14 cellular contexts compared by ENCODE assay signal in the genomic region with DNA sequence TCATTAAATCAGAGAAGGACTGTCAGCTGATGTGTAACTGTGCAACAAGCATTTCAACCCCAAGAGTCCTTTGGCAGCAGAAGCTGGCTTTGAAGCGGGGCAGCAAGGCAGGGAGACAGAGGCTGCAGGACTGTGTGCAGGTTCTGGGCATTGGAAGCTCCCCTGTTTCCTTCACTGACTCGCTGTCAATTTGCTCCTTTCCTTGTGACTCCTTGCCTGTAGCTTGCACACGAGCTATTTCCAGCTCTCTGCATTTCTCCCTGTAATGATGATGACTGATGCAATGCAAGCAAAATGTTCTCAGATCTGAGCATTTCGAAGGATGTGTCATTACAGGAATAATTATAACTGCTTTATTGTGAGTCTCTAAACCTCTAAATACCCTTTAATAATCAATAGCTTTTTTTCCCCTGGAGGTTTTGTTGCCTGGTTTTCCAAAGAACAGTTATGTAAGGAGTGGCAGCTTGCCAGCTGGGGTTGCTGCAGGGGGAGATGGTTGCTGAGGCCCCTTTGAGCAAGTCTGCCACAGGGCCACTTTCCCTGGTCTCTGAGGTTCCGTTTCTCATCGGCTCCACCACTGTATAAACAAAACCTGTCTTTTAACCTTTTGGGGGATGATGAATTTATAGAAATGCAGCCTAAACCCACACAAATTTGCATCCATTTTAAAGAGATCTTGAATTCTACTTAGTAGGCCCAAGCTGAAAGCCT. TPM values are rescaled to one million over a fixed set of nuclear protein-coding genes. Genes with fewer than 3 reads are reported as not detected.
DNase-seq lines count a peak whose midpoint lies in the region; ATAC-seq, FAIRE-seq and TF ChIP-seq lines count a peak whose summit lies in the region.
"Had no signal": no experiment of that assay in that cellular context is flagged by ENCODE, and none has a peak within 500 bp of the region (broad histone marks: within the 10 kb centered on the region; RNA-seq: fewer than 3 reads in every experiment).

No MANE protein-coding gene starts in this region.

- DNase-seq in activated naive CD4-positive, alpha-beta T cell treated with anti-CD3 and anti-CD28 coated beads for 36 hours = no peak
- DNase-seq in bronchial epithelial cell (ENCODE audit: low read depth) (peak; percentile 63), kidney glomerular epithelial cell (lab: John Stamatoyannopoulos, UW) (peak; percentile 2), sigmoid colon (no peak)
- DNase-seq in activated naive CD8-positive, alpha-beta T cell treated with anti-CD3 and anti-CD28 coated beads for 36 hours = no peak
- DNase-seq: activated CD8-positive, alpha-beta memory T cell treated with anti-CD3 and anti-CD28 coated beads, Interleukin-2, amount 50 U/mL, for 48 hours; AML-193; cortex of kidney; NCI-H748 treated with DMSO at 0.1 percent for 48 hours; T-helper 17 cell had no signal

- no peak for ATAC-seq in HG03097 (IDR thresholded peaks at IDR 0.05; ENCODE audit: low FRiP score, unreplicated experiment)
- ATAC-seq: HCT116, T-helper 17 cell had no signal

- intact Hi-C loops in activated naive CD4-positive, alpha-beta T cell treated with anti-CD3 and anti-CD28 coated beads for 36 hours (cut with micrococcal nuclease) = no loop called here
- intact Hi-C loops in sigmoid colon (cut with DNase I) = no loop called here

- H3K4me3 Mint-ChIP-seq in activated naive CD4-positive, alpha-beta T cell treated with anti-CD3 and anti-CD28 coated beads, Interleukin-2, amount 50 U/mL, for 24 hours = no peak overlapping the region
- no peak overlapping the region for H3K4me3 Mint-ChIP-seq in activated naive CD4-positive, alpha-beta T cell treated with anti-CD3 and anti-CD28 coated beads for 36 hours
- no peak overlapping the region for H3K4me3 Mint-ChIP-seq in activated naive CD8-positive, alpha-beta T cell treated with anti-CD3 and anti-CD28 coated beads for 36 hours
- H3K4me3 Mint-ChIP-seq: T-helper 17 cell had no signal

- no peaks in the 10 kb centered on the region for H3K9me3 ChIP-seq in sigmoid colon

- peak overlapping the region; percentile 55 for H3K27ac Mint-ChIP-seq in activated naive CD4-positive, alpha-beta T cell treated with anti-CD3 and anti-CD28 coated beads, Interleukin-2, amount 50 U/mL, for 24 hours
- no peak overlapping the region for H3K27ac Mint-ChIP-seq in activated naive CD4-positive, alpha-beta T cell treated with anti-CD3 and anti-CD28 coated beads for 36 hours
- H3K27ac Mint-ChIP-seq in activated naive CD8-positive, alpha-beta T cell treated with anti-CD3 and anti-CD28 coated beads for 36 hours = no peak overlapping the region

- TF ChIP-seq CTCF in bronchial epithelial cell (IDR thresholded peaks at IDR 0.05; ENCODE audit: insufficient read depth, low read length, severe bottlenecking) (no peak), sigmoid colon (IDR thresholded peaks at IDR 0.05) (no peak)

- no peaks in the 10 kb centered on the region for H3K36me3 Mint-ChIP-seq in activated naive CD4-positive, alpha-beta T cell treated with anti-CD3 and anti-CD28 coated beads, Interleukin-2, amount 50 U/mL, for 24 hours
- H3K36me3 Mint-ChIP-seq in activated naive CD4-positive, alpha-beta T cell treated with anti-CD3 and anti-CD28 coated beads for 36 hours (ENCODE audit: low read depth) = no peaks in the 10 kb centered on the region
- no peaks in the 10 kb centered on the region for H3K36me3 Mint-ChIP-seq in activated naive CD8-positive, alpha-beta T cell treated with anti-CD3 and anti-CD28 coated beads for 36 hours

- H3K27ac ChIP-seq in temporal lobe (ENCODE audit: low read depth, low read length) (peak overlapping the region; percentile 92), sigmoid colon (no peak overlapping the region)

- H3K27me3 Mint-ChIP-seq in activated naive CD4-positive, alpha-beta T cell treated with anti-CD3 and anti-CD28 coated beads, Interleukin-2, amount 50 U/mL, for 24 hours = peaks cover 1% of the 10 kb centered on the region
- H3K27me3 Mint-ChIP-seq in activated naive CD4-positive, alpha-beta T cell treated with anti-CD3 and anti-CD28 coated beads for 36 hours (ENCODE audit: low read depth) = no peaks in the 10 kb centered on the region
- peaks cover 6% of the 10 kb centered on the region for H3K27me3 Mint-ChIP-seq in activated naive CD8-positive, alpha-beta T cell treated with anti-CD3 and anti-CD28 coated beads for 36 hours
- H3K27me3 Mint-ChIP-seq: T-helper 17 cell had no signal

- H3K4me1 ChIP-seq in sigmoid colon = no peaks in the 10 kb centered on the region

- H3K4me3 ChIP-seq in bronchial epithelial cell (ENCODE audit: low read depth, low read length) = no peak overlapping the region
- no peak overlapping the region for H3K4me3 ChIP-seq in sigmoid colon

- no peak for FAIRE-seq in bronchial epithelial cell (lab: Jason Lieb, UNC)

- no peaks in the 10 kb centered on the region for H3K27me3 ChIP-seq in bronchial epithelial cell (ENCODE audit: control insufficient read depth, insufficient read depth, low read length)
- H3K27me3 ChIP-seq in sigmoid colon = no peaks in the 10 kb centered on the region

- WGBS in sigmoid colon, 2 donors = 70 to 86% methylated on average over 6 of the region's 6 CpGs

- H3K9me3 Mint-ChIP-seq in activated naive CD4-positive, alpha-beta T cell treated with anti-CD3 and anti-CD28 coated beads, Interleukin-2, amount 50 U/mL, for 24 hours = no peaks in the 10 kb centered on the region
- no peaks in the 10 kb centered on the region for H3K9me3 Mint-ChIP-seq in activated naive CD4-positive, alpha-beta T cell treated with anti-CD3 and anti-CD28 coated beads for 36 hours
- no peaks in the 10 kb centered on the region for H3K9me3 Mint-ChIP-seq in activated naive CD8-positive, alpha-beta T cell treated with anti-CD3 and anti-CD28 coated beads for 36 hours

- TF ChIP-seq EP300 in sigmoid colon (IDR thresholded peaks at IDR 0.05) = no peak

- peaks cover 4% of the 10 kb centered on the region for H3K4me1 Mint-ChIP-seq in activated naive CD4-positive, alpha-beta T cell treated with anti-CD3 and anti-CD28 coated beads, Interleukin-2, amount 50 U/mL, for 24 hours
- peaks cover 9% of the 10 kb centered on the region for H3K4me1 Mint-ChIP-seq in activated naive CD4-positive, alpha-beta T cell treated with anti-CD3 and anti-CD28 coated beads for 36 hours (ENCODE audit: low read depth)
- peaks cover 17% of the 10 kb centered on the region for H3K4me1 Mint-ChIP-seq in activated naive CD8-positive, alpha-beta T cell treated with anti-CD3 and anti-CD28 coated beads for 36 hours

- no peak for TF ChIP-seq POLR2A in sigmoid colon (IDR thresholded peaks at IDR 0.05)

- CTCF ChIA-PET in activated naive CD4-positive, alpha-beta T cell treated with anti-CD3 and anti-CD28 coated beads for 36 hours (lab: Charles Lee) = no interaction called here

- H3K36me3 ChIP-seq in bronchial epithelial cell (ENCODE audit: control insufficient read depth, insufficient read depth, low read length) (no peaks in the 10 kb centered on the region), sigmoid colon (no peaks in the 10 kb centered on the region)

RNA-seq across cellular contexts. Expression of gene APOD, which starts 2.9 kb away (rescaled TPM):
- under 1 TPM in 1 of 2 experiments, not detected in 1; 0.44 TPM for total RNA-seq in activated naive CD4-positive, alpha-beta T cell treated with anti-CD3 and anti-CD28 coated beads for 36 hours
- 0.77 and 3.9 TPM in 2 replicates for total RNA-seq in bronchial epithelial cell
- 7.4 TPM for total RNA-seq in temporal lobe
- total RNA-seq in activated naive CD8-positive, alpha-beta T cell treated with anti-CD3 and anti-CD28 coated beads for 36 hours = not detected
- total RNA-seq in sigmoid colon = 100 to 1,000 TPM in 3 of 4 donors, 10 to 100 TPM in 1; 23.5 to 296 (median 154) TPM
- polyA plus RNA-seq in sigmoid colon = 10 to 100 TPM in 2 of 3 donors, 1 to 10 TPM in 1; 8.1 to 63.7 (median 21.1) TPM
- total RNA-seq: T-helper 17 cell had no signal

RNA-seq across cellular contexts. Expression of gene PPP1R2, which starts 37.8 kb away (rescaled TPM):
- 100 to 1,000 TPM in 1 of 2 experiments, 10 to 100 TPM in 1; 99.7 to 105 TPM for total RNA-seq in activated naive CD4-positive, alpha-beta T cell treated with anti-CD3 and anti-CD28 coated beads for 36 hours
- total RNA-seq in bronchial epithelial cell (57.9 and 120 TPM in 2 replicates), temporal lobe (43.0 TPM), sigmoid colon (100 to 1,000 TPM in 1 of 4 donors, 10 to 100 TPM in 3; 69.9 to 126 (median 88.0) TPM)
- total RNA-seq in activated naive CD8-positive, alpha-beta T cell treated with anti-CD3 and anti-CD28 coated beads for 36 hours = 10 to 100 TPM; 89.5 to 91.8 TPM
- polyA plus RNA-seq in sigmoid colon = 10 to 100 TPM; 30.6 to 33.5 (median 31.8) TPM

Comparison
In these comparisons a context has a peak if more than half of its experiments do, and no peak if none do; other contexts are left out.
1. DNase-seq: peak in bronchial epithelial cell (single experiment) and kidney glomerular epithelial cell (single experiment); none in activated naive CD4-positive, alpha-beta T cell treated with anti-CD3 and anti-CD28 coated beads for 36 hours (single experiment), activated naive CD8-positive, alpha-beta T cell treated with anti-CD3 and anti-CD28 coated beads for 36 hours (single experiment) and sigmoid colon (single experiment).